In genomic region chr4:139899346-139899745, GRCh38 we compare ENCODE assay signal across 29 cellular contexts.
"Had no signal": no experiment of that assay in that cellular context is flagged by ENCODE, and none has a peak within 500 bp of the region (broad histone marks: within the 10 kb centered on the region; RNA-seq: fewer than 3 reads in every experiment).

No MANE protein-coding gene starts in this region.

- H3K27me3 ChIP-seq: neural progenitor cell, ovary, stomach, suprapubic skin, testis, tibial artery, transverse colon, upper lobe of right lung, uterus had no signal

- H3K4me3 Mint-ChIP-seq: naive B cell; natural killer cell treated with Interleukin-12 subunit alpha and Interleukin-12 subunit beta and Interleukin-15 and Interleukin-18, amount 100 ng/mL, for 72 hours; neural progenitor cell; stimulated activated effector memory CD8-positive, alpha-beta T cell treated with anti-CD3 and anti-CD28 coated beads, Interleukin-12 subunit alpha, Interleukin-12 subunit beta, amount 100 ng/mL, for 72 hours; stimulated activated naive CD8-positive, alpha-beta T cell treated with anti-CD3 and anti-CD28 coated beads, Interleukin-15, Interleukin-2, amounts not matched to agents 100 ng/mL and 50 ng/mL, for 24 hours; type B pancreatic cell had no signal

- H2AFZ ChIP-seq: neural progenitor cell, parathyroid adenoma had no signal

- DNase-seq: naive B cell; naive thymus-derived CD8-positive, alpha-beta T cell; occipital lobe; ovary; posterior cingulate gyrus; psoas muscle; right cardiac atrium; stimulated activated CD4-positive, alpha-beta T cell treated with anti-CD3 and anti-CD28 coated beads, Interleukin-15, amount 100 ng/mL, for 24 hours; stimulated activated CD4-positive, alpha-beta T cell treated with anti-CD3 and anti-CD28 coated beads, Interleukin-2, amount 100 ng/mL, for 24 hours; stimulated activated CD4-positive, alpha-beta T cell treated with anti-CD3 and anti-CD28 coated beads, Interleukin-2, amount 100 ng/mL, for 48 hours; stimulated activated CD4-positive, alpha-beta T cell treated with anti-CD3 and anti-CD28 coated beads, Interleukin-4, amount 100 ng/mL, for 24 hours; stimulated activated naive B cell treated with anti-CD40 and anti-IgM and Interleukin-4, amounts not matched to agents 10 μg/mL and 1 μg/mL and 100 μg/mL, for 72 hours; stimulated activated naive CD4-positive, alpha-beta T cell treated with Interleukin-2 at 50 U/mL for 16 hours; stomach; testis; tibial artery; transverse colon; upper lobe of right lung; uterus had no signal

- H3K9me3 ChIP-seq: ovary, psoas muscle, stomach, suprapubic skin, testis, tibial artery, transverse colon, upper lobe of right lung, uterus had no signal

- H3K4me1 ChIP-seq: parathyroid adenoma, psoas muscle had no signal

- H3K27ac Mint-ChIP-seq: natural killer cell treated with Interleukin-12 subunit alpha and Interleukin-12 subunit beta and Interleukin-15 and Interleukin-18, amount 100 ng/mL, for 72 hours; neural progenitor cell; progenitor cell of endocrine pancreas; stimulated activated effector memory CD8-positive, alpha-beta T cell treated with anti-CD3 and anti-CD28 coated beads, Interleukin-12 subunit alpha, Interleukin-12 subunit beta, amount 100 ng/mL, for 72 hours; stimulated activated naive B cell treated with anti-CD40 and anti-IgM and Interleukin-4, amounts not matched to agents 10 μg/mL and 1 μg/mL and 100 μg/mL, for 72 hours; stimulated activated naive CD8-positive, alpha-beta T cell treated with anti-CD3 and anti-CD28 coated beads, Interleukin-15, Interleukin-2, amounts not matched to agents 100 ng/mL and 50 ng/mL, for 24 hours; type B pancreatic cell had no signal

- H3K9me3 Mint-ChIP-seq: stimulated activated effector memory CD8-positive, alpha-beta T cell treated with anti-CD3 and anti-CD28 coated beads, Interleukin-12 subunit alpha, Interleukin-12 subunit beta, amount 100 ng/mL, for 72 hours had no signal

- H3K9ac ChIP-seq: neural progenitor cell, parathyroid adenoma had no signal

- H3K4me3 ChIP-seq: neural progenitor cell, ovary, psoas muscle, skin epidermis, stomach, suprapubic skin, testis, tibial artery, transverse colon, upper lobe of right lung, uterus had no signal

- H3K27ac ChIP-seq: neural progenitor cell, ovary, parathyroid adenoma, psoas muscle, stomach, suprapubic skin, testis, tibial artery, transverse colon, upper lobe of right lung, uterus had no signal

- ATAC-seq: naive thymus-derived CD8-positive, alpha-beta T cell; natural killer cell treated with Interleukin-12 subunit alpha and Interleukin-12 subunit beta and Interleukin-15 and Interleukin-18, amount 100 ng/mL, for 72 hours; psoas muscle; right cardiac atrium; sciatic nerve; stimulated activated effector memory CD8-positive, alpha-beta T cell treated with anti-CD3 and anti-CD28 coated beads, Interleukin-12 subunit alpha, Interleukin-12 subunit beta, amount 100 ng/mL, for 72 hours; stimulated activated naive B cell treated with anti-CD40 and anti-IgM and Interleukin-4, amounts not matched to agents 10 μg/mL and 1 μg/mL and 100 μg/mL, for 72 hours; upper lobe of right lung had no signal

- H3K4me2 ChIP-seq: neural progenitor cell had no signal

- H3K36me3 ChIP-seq: neural progenitor cell, ovary, stomach, suprapubic skin, tibial artery, transverse colon, upper lobe of right lung, uterus had no signal

- H3K79me2 ChIP-seq: parathyroid adenoma had no signal

- H3K4me1 Mint-ChIP-seq: stimulated activated effector memory CD8-positive, alpha-beta T cell treated with anti-CD3 and anti-CD28 coated beads, Interleukin-12 subunit alpha, Interleukin-12 subunit beta, amount 100 ng/mL, for 72 hours had no signal

- H3K27me3 Mint-ChIP-seq: naive B cell; progenitor cell of endocrine pancreas; stimulated activated naive B cell treated with anti-CD40 and anti-IgM and Interleukin-4, amounts not matched to agents 10 μg/mL and 1 μg/mL and 100 μg/mL, for 72 hours; stimulated activated naive CD8-positive, alpha-beta T cell treated with anti-CD3 and anti-CD28 coated beads, Interleukin-15, Interleukin-2, amounts not matched to agents 100 ng/mL and 50 ng/mL, for 24 hours; type B pancreatic cell had no signal

- H3K36me3 Mint-ChIP-seq: natural killer cell treated with Interleukin-12 subunit alpha and Interleukin-12 subunit beta and Interleukin-15 and Interleukin-18, amount 100 ng/mL, for 72 hours; stimulated activated effector memory CD8-positive, alpha-beta T cell treated with anti-CD3 and anti-CD28 coated beads, Interleukin-12 subunit alpha, Interleukin-12 subunit beta, amount 100 ng/mL, for 72 hours; type B pancreatic cell had no signal
